ENCODE assay signal across 8 cellular contexts in the genomic region with DNA sequence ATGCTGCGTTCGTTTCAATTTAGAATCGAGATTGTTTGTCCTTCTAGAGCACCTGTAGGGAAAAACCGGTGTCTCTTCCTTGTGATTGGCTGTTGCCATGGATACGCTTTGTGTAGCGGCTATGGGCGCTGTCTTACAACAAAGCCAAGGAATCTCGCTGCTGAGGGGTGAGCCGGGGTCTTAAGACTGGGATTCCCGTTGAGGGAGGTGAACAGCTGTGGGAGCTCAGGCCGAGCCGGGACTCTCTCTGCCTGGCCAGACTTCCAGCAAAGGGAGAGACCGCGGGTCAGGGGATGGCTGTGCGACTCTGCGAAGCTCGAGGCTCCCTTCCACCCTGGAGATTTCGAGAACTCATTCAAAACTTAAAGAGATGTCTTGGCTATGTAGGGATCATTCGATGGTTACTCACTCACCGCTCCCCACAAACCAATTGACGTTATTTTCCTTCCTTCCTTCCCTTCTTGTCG. TPM values are rescaled to one million over a fixed set of nuclear protein-coding genes. Genes with fewer than 3 reads are reported as not detected.
DNase-seq lines count a peak whose midpoint lies in the region; ATAC-seq, FAIRE-seq and TF ChIP-seq lines count a peak whose summit lies in the region.

A gene with protein sequence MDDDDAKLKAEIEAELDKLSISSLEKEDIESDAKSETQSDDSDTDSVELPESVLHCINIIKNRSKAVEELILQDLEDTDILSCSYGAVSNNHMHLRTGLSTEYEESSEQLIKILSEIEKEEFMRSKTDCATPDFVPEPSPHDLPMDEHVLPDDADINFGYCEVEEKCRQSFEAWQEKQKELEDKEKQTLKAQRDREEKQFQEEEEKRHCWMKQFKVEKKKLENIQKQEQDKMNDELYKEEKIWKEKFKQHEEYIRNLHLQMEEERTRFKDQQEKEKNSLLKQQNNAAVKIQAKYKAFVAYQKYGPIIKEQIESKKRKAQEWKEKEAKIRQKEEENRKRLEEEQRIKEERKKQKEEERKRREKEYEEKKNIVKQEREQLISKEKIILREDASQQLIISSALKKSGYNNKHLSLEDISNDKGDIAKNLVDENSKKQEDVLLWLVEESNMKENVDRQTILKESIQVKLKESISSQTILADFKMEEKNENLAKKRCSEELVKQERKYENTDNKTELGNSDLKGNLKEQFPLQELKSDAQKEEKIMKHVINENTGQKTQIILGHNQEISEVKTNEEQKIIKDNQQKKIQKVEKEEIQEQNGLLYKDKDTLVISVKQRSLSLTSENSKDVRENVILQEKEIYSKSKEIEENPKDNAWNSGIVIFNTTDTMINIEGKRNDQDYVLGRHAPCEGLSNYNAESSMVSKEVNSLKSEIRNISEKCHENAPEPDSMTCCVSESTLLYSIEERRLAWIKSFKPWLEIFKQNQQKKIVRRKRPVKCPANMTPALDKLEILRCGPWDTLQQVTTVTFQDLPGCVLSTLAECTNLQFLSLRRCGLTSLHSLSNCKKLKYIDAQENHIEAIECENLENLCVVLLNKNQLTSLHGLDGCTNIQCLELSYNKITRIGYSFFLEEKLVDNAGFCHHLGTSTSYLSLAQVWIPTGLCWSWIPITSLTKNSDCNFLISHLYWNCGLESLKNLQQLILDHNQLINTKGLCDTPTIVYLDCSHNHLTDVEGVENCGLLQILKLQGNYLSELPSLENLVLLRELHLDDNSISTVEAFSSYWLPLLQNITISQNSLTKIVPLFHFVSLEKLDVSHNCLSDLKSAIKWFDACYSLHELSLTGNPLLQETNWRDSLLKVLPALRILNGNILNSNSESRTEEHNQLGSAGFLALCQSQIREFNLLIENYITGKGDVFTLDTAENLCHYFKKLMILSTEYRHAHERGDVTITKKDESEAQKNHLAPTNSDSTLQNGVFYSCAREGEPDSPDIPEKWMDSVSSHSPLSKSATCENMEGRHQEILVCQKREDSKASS (N-terminal part only) (plus strand): TSS at position 111 of the 467 bp plus-strand sequence. CDS start 1,826 bp downstream, outside the sequence.
A gene (minus strand): TSS at position 37 of the 467 bp plus-strand sequence. CDS start 6,331 bp downstream, outside the sequence.

- RAD21 ChIA-PET in GM12878 (lab: Charles Lee; ENCODE audit: unreplicated experiment), result interaction anchor here (0.8 kb wide), 1 partner anchor 24 kb away, joined by 3 read pairs; no protein-coding TSS in a partner anchor

- peak; percentile 74 for FAIRE-seq in GM12878 (lab: Jason Lieb, UNC)

- SMC1A ChIA-PET in GM12878 (lab: Charles Lee; ENCODE audit: uncharacterized antibody, unreplicated experiment), result interaction anchor here (0.9 to 1.4 kb wide), 4 partner anchors 13 to 388 kb away, joined by 3 to 4 read pairs (median 3); no protein-coding TSS in a partner anchor

- no peak for TF ChIP-seq POLR2A in GM12878 (IDR thresholded peaks at IDR 0.05; ENCODE audit: low read depth, low read length)

- H3K36me3 ChIP-seq in DOHH2 (ENCODE audit: control insufficient read depth, low read length) (no peaks in the 10 kb centered on the region), HUES48 (ENCODE audit: control insufficient read depth, insufficient read depth, low read length) (no peaks in the 10 kb centered on the region), GM12878 (ENCODE audit: control insufficient read depth in 2 of 2, insufficient read depth in 2 of 2, low read length in 1 of 2) (no peaks in the 10 kb centered on the region)

- H3K9me3 ChIP-seq in DOHH2 (ENCODE audit: control insufficient read depth, insufficient read depth, low read length), result 0 out of 2 replicates have a peak, but pooled peaks cover 4% of the 10 kb centered on the region
- H3K9me3 ChIP-seq in HUES48 (ENCODE audit: control insufficient read depth, insufficient read depth, low read length), result no peaks in the 10 kb centered on the region
- H3K9me3 ChIP-seq in GM12878 (replicated peaks; ENCODE audit: control insufficient read depth, insufficient read depth, low read length), result no peaks in the 10 kb centered on the region

- H4K20me1 ChIP-seq in DOHH2 (ENCODE audit: control insufficient read depth, insufficient read depth, low read depth, low read length), result no peaks in the 10 kb centered on the region
- H4K20me1 ChIP-seq in GM12878 (ENCODE audit: control insufficient read depth, insufficient read depth), result no peaks in the 10 kb centered on the region

- 40% methylated on average over 22 of the region's 22 CpGs for WGBS in GM12878 (ENCODE audit: insufficient coverage, insufficient replicate concordance, low lambda C conversion rate, missing lambda C conversion rate)

- H3K4me1 ChIP-seq in DOHH2 (ENCODE audit: control insufficient read depth, low read length), result no peaks in the 10 kb centered on the region; the same call in 1 of the 2 replicates
- H3K4me1 ChIP-seq in HUES48 (ENCODE audit: control insufficient read depth, insufficient read depth, low read length), result peaks cover 6% of the 10 kb centered on the region
- no peaks in the 10 kb centered on the region for H3K4me1 ChIP-seq in GM12878 (ENCODE audit: control insufficient read depth, insufficient read depth, low read length)

- no peak for TF ChIP-seq EP300 in GM12878 (IDR thresholded peaks at IDR 0.05; ENCODE audit: borderline replicate concordance in 1 of 2, control insufficient read depth in 1 of 2, low read depth in 2 of 2, low read length in 2 of 2)

- H3K4me3 ChIP-seq in DOHH2 (ENCODE audit: low read length), result peak within 1 kb of the TSS; percentile 83
- H3K4me3 ChIP-seq in HUES48 (ENCODE audit: low read depth, low read length), result peak within 1 kb of the TSS; percentile 96
- peak within 1 kb of the TSS; percentile 70 for H3K4me3 ChIP-seq in GM12878

- no peak for TF ChIP-seq CTCF in DOHH2 (IDR thresholded peaks at IDR 0.05; ENCODE audit: low read depth, low read length, poor library complexity, severe bottlenecking)
- TF ChIP-seq CTCF in GM12878 (IDR thresholded peaks at IDR 0.05 in 2 of 3, conservative IDR thresholded peaks at IDR 0.05 in 1 of 3; ENCODE audit: control insufficient read depth in 2 of 3, extremely low read depth in 1 of 3, insufficient read depth in 1 of 3, low read depth in 3 of 3, low read length in 3 of 3), result no peak

- H3K9ac ChIP-seq in HUES48 (ENCODE audit: low read depth, low read length), result peak within 1 kb of the TSS; percentile 72
- H3K9ac ChIP-seq in GM12878 (ENCODE audit: control insufficient read depth, insufficient read depth, low read length), result no peak within 1 kb of the TSS

- H3F3A ChIP-seq in DOHH2 (ENCODE audit: control insufficient read depth, insufficient read depth), result peaks cover 5% of the 10 kb centered on the region; the same call in 1 of the 2 replicates

- peak within 1 kb of the TSS; percentile 53 for H2AFZ ChIP-seq in GM12878 (ENCODE audit: control insufficient read depth, low read depth, low read length)

- H3K27ac ChIP-seq in DOHH2 (ENCODE audit: low read depth, low read length) (no peak within 1 kb of the TSS), HUES48 (ENCODE audit: low read depth, low read length) (peak within 1 kb of the TSS; percentile 53), GM12878 (ENCODE audit: control insufficient read depth, insufficient read depth) (no peak within 1 kb of the TSS)

- BruUV-seq in GM12878 (replicated peaks; lab: Mats Ljungman, UMichigan), result no TSS peak

- H3K27me3 ChIP-seq in DOHH2 (ENCODE audit: control insufficient read depth, low read length), result no peaks in the 10 kb centered on the region
- H3K27me3 ChIP-seq in HUES48 (ENCODE audit: control insufficient read depth, insufficient read depth, low read length), result no peaks in the 10 kb centered on the region
- H3K27me3 ChIP-seq in GM12878 (replicated peaks in 1 of 2; ENCODE audit: control insufficient read depth in 2 of 2, insufficient read depth in 2 of 2, low read length in 1 of 2), result no peaks in the 10 kb centered on the region

- H3K9me2 ChIP-seq in DOHH2 (replicated peaks; ENCODE audit: control insufficient read depth, low read length), result no peaks in the 10 kb centered on the region

- ATAC-seq in GM21576 (IDR thresholded peaks at IDR 0.05; ENCODE audit: unreplicated experiment) (peak; percentile 95), GM12878 (peak; percentile 92)

- H3K4me2 ChIP-seq in DOHH2 (ENCODE audit: low read length) (peak within 1 kb of the TSS; percentile 67), GM12878 (ENCODE audit: control insufficient read depth, insufficient read depth) (peak within 1 kb of the TSS; percentile 9)

- DNase-seq in GM12878 (ENCODE audit: low read depth, low spot score) (peak; percentile 27), hippocampal formation (lab: John Stamatoyannopoulos, UW) (peak; percentile 53 to 82), pulmonary artery endothelial cell (ENCODE audit: low read depth, low spot score) (peak; percentile 44)
- DNase-seq in effector CD4-positive, alpha-beta T cell, result no peak

- TF ChIP-seq RAD21 in GM12878 (IDR thresholded peaks at IDR 0.05; ENCODE audit: insufficient read depth, low read depth, low read length), result no peak

- intact Hi-C loops in GM12878 (cut with micrococcal nuclease; ENCODE audit: unreplicated experiment), result no loop called here

- H3K79me2 ChIP-seq in DOHH2 (ENCODE audit: control insufficient read depth, low read length) (no peaks in the 10 kb centered on the region), GM12878 (ENCODE audit: control insufficient read depth, insufficient read depth, low read length) (no peaks in the 10 kb centered on the region)

- CTCF ChIA-PET in GM12878 (lab: Yijun Ruan, JAX), result interaction anchor here (0.9 to 12.7 kb wide), 6 partner anchors 8 to 162 kb away, joined by 3 to 203 read pairs (median 4); no protein-coding TSS in a partner anchor

- in situ Hi-C loops in GM12878 (cut with MboI), result no loop called here

- POLR2A ChIA-PET in GM12878 (lab: Charles Lee), result no interaction called here

RNA-seq across cellular contexts. Expression of the first gene that starts in this region (rescaled TPM):
- not detected for polyA plus RNA-seq in PFSK-1 (2012; ENCODE audit: insufficient read length, low read depth)
- 0.91 and 1.1 TPM in 2 replicates for total RNA-seq in GM12878 (2013; cell fraction: nucleolus; rRNA removed)
- total RNA-seq in GM12878 (2014; rRNA removed) (0.05 and 0.23 TPM in 2 replicates), GM12878 (2014; rRNA removed; fragmentation: Illumina TruSeq; extraction: Trizol) (not detected in 2 replicates), GM12878 (2021) (not detected in 2 replicates), pulmonary artery endothelial cell (0.28 and 0.40 TPM in 2 replicates)
- not detected for polyA plus RNA-seq in GM12878 (2011; ENCODE audit: low read depth)
- polyA plus RNA-seq in GM12878 (2011; rRNA removed) (0.14 and 0.46 TPM in 2 replicates), GM12878 (2014; fragmentation: Illumina TruSeq; extraction: Trizol) (0.34 TPM in 1 of 2 replicates, not detected in the other), GM12878 (2014; fragmentation: Nextera tagmentation; extraction: Ambion mirVana) (not detected), GM12878 (2014; rRNA removed) (0.45 TPM in 1 of 2 replicates, not detected in the other), GM12878 (2016; fragmentation: Nextera tagmentation; extraction: Ambion mirVana) (under 1 TPM; 0.40 to 0.44 TPM)
- 0.04 and 0.10 TPM in 2 replicates for polyA plus RNA-seq in GM12878 (2011; cell fraction: cytosol; rRNA removed)
- polyA plus RNA-seq in GM12878 (2011; cell fraction: nucleus; rRNA removed), result 0.09 and 0.13 TPM in 2 replicates
- polyA plus RNA-seq in GM12878 (2012), result 0.18 TPM in 1 of 2 replicates, not detected in the other
- not detected in 2 replicates for polyA minus RNA-seq in GM12878 (2011; rRNA and poly(A)+ RNA removed)
- not detected in 2 replicates for polyA minus RNA-seq in GM12878 (2011; cell fraction: cytosol; rRNA and poly(A)+ RNA removed)
- 0.19 and 0.48 TPM in 2 replicates for polyA minus RNA-seq in GM12878 (2011; cell fraction: nucleus; rRNA and poly(A)+ RNA removed)

RNA-seq across cellular contexts. Expression of the second gene that starts in this region (rescaled TPM):
- 0.60 TPM for polyA plus RNA-seq in PFSK-1 (2012; ENCODE audit: insufficient read length, low read depth)
- total RNA-seq in GM12878 (2013; cell fraction: nucleolus; rRNA removed), result 0.13 TPM in 1 of 2 replicates, not detected in the other
- not detected in 2 replicates for total RNA-seq in GM12878 (2014; rRNA removed)
- total RNA-seq in GM12878 (2014; rRNA removed; fragmentation: Illumina TruSeq; extraction: Trizol), result not detected in 2 replicates
- total RNA-seq in GM12878 (2021), result not detected in 2 replicates
- not detected for polyA plus RNA-seq in GM12878 (2011; ENCODE audit: low read depth)
- 0.06 TPM in 1 of 2 replicates, not detected in the other for polyA plus RNA-seq in GM12878 (2011; rRNA removed)
- polyA plus RNA-seq in GM12878 (2011; cell fraction: cytosol; rRNA removed), result not detected in 2 replicates
- 0.04 TPM in 2 replicates for polyA plus RNA-seq in GM12878 (2011; cell fraction: nucleus; rRNA removed)
- polyA plus RNA-seq in GM12878 (2012), result not detected in 2 replicates
- not detected in 2 replicates for polyA plus RNA-seq in GM12878 (2014; fragmentation: Illumina TruSeq; extraction: Trizol)
- not detected for polyA plus RNA-seq in GM12878 (2014; fragmentation: Nextera tagmentation; extraction: Ambion mirVana)
- polyA plus RNA-seq in GM12878 (2014; rRNA removed), result not detected in 2 replicates
- not detected for polyA plus RNA-seq in GM12878 (2016; fragmentation: Nextera tagmentation; extraction: Ambion mirVana)
- not detected in 2 replicates for polyA minus RNA-seq in GM12878 (2011; rRNA and poly(A)+ RNA removed)
- polyA minus RNA-seq in GM12878 (2011; cell fraction: cytosol; rRNA and poly(A)+ RNA removed), result not detected in 2 replicates
- not detected in 2 replicates for polyA minus RNA-seq in GM12878 (2011; cell fraction: nucleus; rRNA and poly(A)+ RNA removed)
- total RNA-seq in pulmonary artery endothelial cell, result 0.07 and 0.14 TPM in 2 replicates

Comparison
In these comparisons a context has a peak if more than half of its experiments do, and no peak if none do; other contexts are left out.
1. Peak in DNase-seq in pulmonary artery endothelial cell; RNA of the genes that start here not detected or under 1 TPM.